Comparison of ENCODE assay signal across 20 cellular contexts in the genomic region with DNA sequence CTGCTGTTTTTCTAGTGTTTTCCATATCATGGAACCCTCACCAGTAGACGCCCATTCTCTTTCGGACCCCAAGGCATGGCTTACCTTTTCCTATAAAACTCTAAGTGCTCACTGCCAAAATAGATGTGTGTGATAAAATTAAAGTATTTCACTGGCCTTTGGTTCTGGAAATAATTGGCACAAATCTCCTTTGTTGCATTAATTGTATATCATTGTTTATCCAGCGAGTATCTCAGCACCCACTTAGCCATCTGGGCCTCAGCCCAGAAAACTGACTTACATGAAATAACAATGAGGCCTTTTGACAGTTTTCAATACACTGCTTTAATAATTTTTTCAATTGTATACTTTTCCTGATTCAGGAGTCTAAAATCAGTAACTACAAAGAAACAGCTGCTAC.
"Had no signal": no experiment of that assay in that cellular context is flagged by ENCODE, and none has a peak within 500 bp of the region (broad histone marks: within the 10 kb centered on the region; RNA-seq: fewer than 3 reads in every experiment).

No MANE protein-coding gene starts in this region.

- DNase-seq: activated CD4-positive, alpha-beta T cell treated with anti-CD3 and anti-CD28 coated beads, Interleukin-2, amount 10 ng/mL, durations not matched to agents 24 days and 14 days; activated CD8-positive, alpha-beta T cell treated with anti-CD3 and anti-CD28 coated beads for 36 hours; activated naive CD4-positive, alpha-beta T cell treated with anti-CD3 and anti-CD28 coated beads, Interleukin-2, amount 10 ng/mL, durations not matched to agents 7 days and 5 days; activated naive CD8-positive, alpha-beta T cell treated with anti-CD3 and anti-CD28 coated beads, Interleukin-2, amount 50 U/mL, for 24 hours; activated T-cell treated with anti-CD3 and anti-CD28 coated beads, Interleukin-2, amount 50 U/mL, for 24 hours; anterior cingulate cortex; brain microvascular endothelial cell; central memory CD4-positive, alpha-beta T cell; colonic mucosa; gastrocnemius medialis; heart left ventricle; kidney; natural killer cell; stimulated activated CD4-positive, alpha-beta T cell treated with anti-CD3 and anti-CD28 coated beads, Interleukin-12 subunit alpha, Interleukin-12 subunit beta, amount 100 ng/mL, for 4 hours; stimulated activated CD4-positive, alpha-beta T cell treated with anti-CD3 and anti-CD28 coated beads, Interleukin-1b, Interleukin-23, amount 100 ng/mL, for 48 hours; stimulated activated naive CD4-positive, alpha-beta T cell treated with Interleukin-2 at 50 U/mL for 16 hours; T1000; transverse colon; uterus had no signal

- ATAC-seq: activated CD8-positive, alpha-beta T cell treated with anti-CD3 and anti-CD28 coated beads for 36 hours; activated naive CD8-positive, alpha-beta T cell treated with anti-CD3 and anti-CD28 coated beads, Interleukin-2, amount 50 U/mL, for 24 hours; gastrocnemius medialis; heart left ventricle; left lobe of liver had no signal
